In genomic region chr1:21022279-21023040, GRCh38 we compare ENCODE assay signal across 1 cellular context.
TF ChIP-seq lines count a peak whose summit lies in the region.

No MANE protein-coding gene starts in this region.

TF ChIP-seq in HepG2, 621 proteins besides CTCF, POLR2A, EP300 and RAD21 (continued from another document and continues in another):
- no peak for TF ChIP-seq TEAD2 (CRISPR knock-in tag; IDR thresholded peaks at IDR 0.05)
- no peak for TF ChIP-seq ZNF883 (CRISPR knock-in tag; IDR thresholded peaks at IDR 0.05; ENCODE audit: not compliant biosample characterization)
- TF ChIP-seq ZNF816 (CRISPR knock-in tag; IDR thresholded peaks at IDR 0.05; ENCODE audit: borderline replicate concordance) = no peak
- TF ChIP-seq MTF1 (CRISPR knock-in tag; IDR thresholded peaks at IDR 0.05) = no peak
- TF ChIP-seq YEATS2 (CRISPR knock-in tag; IDR thresholded peaks at IDR 0.05; ENCODE audit: borderline replicate concordance) = no peak; the same call in 1 of the 2 replicates
- no peak for TF ChIP-seq PLSCR1 (CRISPR knock-in tag; IDR thresholded peaks at IDR 0.05; ENCODE audit: borderline replicate concordance)
- TF ChIP-seq SRSF1 (optimal IDR thresholded peaks at IDR 0.05; ENCODE audit: low read depth, low read length) = no peak
- no peak for TF ChIP-seq BHLHE40 (IDR thresholded peaks at IDR 0.05; ENCODE audit: low read length)
- no peak for TF ChIP-seq ZNF670 (CRISPR knock-in tag; IDR thresholded peaks at IDR 0.05; ENCODE audit: borderline replicate concordance)
- TF ChIP-seq KAT8 (CRISPR knock-in tag; IDR thresholded peaks at IDR 0.05) = peak; percentile 71
- peak; percentile 96 for TF ChIP-seq NFE2 (CRISPR knock-in tag; IDR thresholded peaks at IDR 0.05)
- TF ChIP-seq ZNF615 (CRISPR knock-in tag; IDR thresholded peaks at IDR 0.05; ENCODE audit: borderline replicate concordance) = no peak
- TF ChIP-seq ZUFSP (CRISPR knock-in tag; IDR thresholded peaks at IDR 0.05; ENCODE audit: borderline replicate concordance) = no peak
- TF ChIP-seq FOSL1 (CRISPR knock-in tag; IDR thresholded peaks at IDR 0.05; ENCODE audit: borderline replicate concordance) = no peak; the same call in 1 of the 2 replicates
- no peak for TF ChIP-seq TAF1 (CRISPR knock-in tag; IDR thresholded peaks at IDR 0.05)
- no peak for TF ChIP-seq ZNF572 (CRISPR knock-in tag; IDR thresholded peaks at IDR 0.05)
- no peak for TF ChIP-seq ZNF879 (CRISPR knock-in tag; IDR thresholded peaks at IDR 0.05)
- TF ChIP-seq MIER3 (CRISPR knock-in tag; IDR thresholded peaks at IDR 0.05; ENCODE audit: borderline replicate concordance) = peak; percentile 71; the same call in 1 of the 2 replicates
- TF ChIP-seq ZMAT5 (CRISPR knock-in tag; IDR thresholded peaks at IDR 0.05; ENCODE audit: borderline replicate concordance, low read depth) = no peak
- TF ChIP-seq HOXA9 (CRISPR knock-in tag; IDR thresholded peaks at IDR 0.05; ENCODE audit: borderline replicate concordance) = no peak
- no peak for TF ChIP-seq NPAS2 (CRISPR knock-in tag; IDR thresholded peaks at IDR 0.05; ENCODE audit: borderline replicate concordance)
- TF ChIP-seq DNMT3B (CRISPR knock-in tag; conservative IDR thresholded peaks at IDR 0.05) = no peak; the same call in 1 of the 2 replicates
- TF ChIP-seq KDM2A (CRISPR knock-in tag; IDR thresholded peaks at IDR 0.05; ENCODE audit: borderline replicate concordance, low read depth) = no peak
- TF ChIP-seq MED13 (CRISPR knock-in tag; IDR thresholded peaks at IDR 0.05) = no peak
- TF ChIP-seq DRAP1 (CRISPR knock-in tag; IDR thresholded peaks at IDR 0.05) = peak; percentile 54
- TF ChIP-seq RARA (CRISPR knock-in tag; IDR thresholded peaks at IDR 0.05) = peak; percentile 60
- TF ChIP-seq ZNF350 (CRISPR knock-in tag; IDR thresholded peaks at IDR 0.05; ENCODE audit: borderline replicate concordance, low read depth) = no peak
- no peak for TF ChIP-seq ZNF570 (CRISPR knock-in tag; IDR thresholded peaks at IDR 0.05; ENCODE audit: borderline replicate concordance)
- no peak for TF ChIP-seq ZFP36 (IDR thresholded peaks at IDR 0.05; ENCODE audit: borderline replicate concordance, low read depth, low read length, partially characterized antibody)
- TF ChIP-seq SIX1 (CRISPR knock-in tag; IDR thresholded peaks at IDR 0.05; ENCODE audit: borderline replicate concordance) = peak; percentile 93; the same call in 1 of the 2 replicates
- no peak for TF ChIP-seq ZNF557 (CRISPR knock-in tag; IDR thresholded peaks at IDR 0.05)
- TF ChIP-seq ATF6 (CRISPR knock-in tag; conservative IDR thresholded peaks at IDR 0.05) = no peak
- TF ChIP-seq SRY (CRISPR knock-in tag; IDR thresholded peaks at IDR 0.05) = no peak
- TF ChIP-seq ZNF710 (CRISPR knock-in tag; IDR thresholded peaks at IDR 0.05; ENCODE audit: borderline replicate concordance) = no peak
- TF ChIP-seq ZNF337 (CRISPR knock-in tag; IDR thresholded peaks at IDR 0.05; ENCODE audit: borderline replicate concordance, low read depth) = no peak
- TF ChIP-seq MAF1 (CRISPR knock-in tag; IDR thresholded peaks at IDR 0.05; ENCODE audit: borderline replicate concordance) = no peak
- TF ChIP-seq ZNF251 (CRISPR knock-in tag; IDR thresholded peaks at IDR 0.05) = no peak
- no peak for TF ChIP-seq ZNF225 (CRISPR knock-in tag; IDR thresholded peaks at IDR 0.05)
- TF ChIP-seq GRHL1 (CRISPR knock-in tag; conservative IDR thresholded peaks at IDR 0.05) = no peak
- no peak for TF ChIP-seq ZNF256 (CRISPR knock-in tag; conservative IDR thresholded peaks at IDR 0.05)
- TF ChIP-seq ZNF468 (CRISPR knock-in tag; IDR thresholded peaks at IDR 0.05) = no peak
- TF ChIP-seq ASH2L (IDR thresholded peaks at IDR 0.05; ENCODE audit: insufficient read length, low read depth, low read length) = peak; percentile 64
- no peak for TF ChIP-seq AGO1 (IDR thresholded peaks at IDR 0.05; ENCODE audit: low read depth, low read length, poor library complexity, severe bottlenecking)
- TF ChIP-seq HNF4G (IDR thresholded peaks at IDR 0.05; ENCODE audit: borderline replicate concordance, low read depth, low read length) = no peak
- no peak for TF ChIP-seq HNF4G (CRISPR knock-in tag; IDR thresholded peaks at IDR 0.05; ENCODE audit: borderline replicate concordance, low read depth)
- TF ChIP-seq BORCS8-MEF2B (CRISPR knock-in tag; IDR thresholded peaks at IDR 0.05) = no peak
- no peak for TF ChIP-seq ATRX (CRISPR knock-in tag; IDR thresholded peaks at IDR 0.05; ENCODE audit: borderline replicate concordance)
- TF ChIP-seq SNAPC4 (CRISPR knock-in tag; IDR thresholded peaks at IDR 0.05) = no peak
- no peak for TF ChIP-seq ISX (CRISPR knock-in tag; conservative IDR thresholded peaks at IDR 0.05)
- TF ChIP-seq, protein P1, sequence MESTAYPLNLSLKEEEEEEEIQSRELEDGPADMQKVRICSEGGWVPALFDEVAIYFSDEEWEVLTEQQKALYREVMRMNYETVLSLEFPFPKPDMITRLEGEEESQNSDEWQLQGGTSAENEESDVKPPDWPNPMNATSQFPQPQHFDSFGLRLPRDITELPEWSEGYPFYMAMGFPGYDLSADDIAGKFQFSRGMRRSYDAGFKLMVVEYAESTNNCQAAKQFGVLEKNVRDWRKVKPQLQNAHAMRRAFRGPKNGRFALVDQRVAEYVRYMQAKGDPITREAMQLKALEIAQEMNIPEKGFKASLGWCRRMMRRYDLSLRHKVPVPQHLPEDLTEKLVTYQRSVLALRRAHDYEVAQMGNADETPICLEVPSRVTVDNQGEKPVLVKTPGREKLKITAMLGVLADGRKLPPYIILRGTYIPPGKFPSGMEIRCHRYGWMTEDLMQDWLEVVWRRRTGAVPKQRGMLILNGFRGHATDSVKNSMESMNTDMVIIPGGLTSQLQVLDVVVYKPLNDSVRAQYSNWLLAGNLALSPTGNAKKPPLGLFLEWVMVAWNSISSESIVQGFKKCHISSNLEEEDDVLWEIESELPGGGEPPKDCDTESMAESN (CRISPR knock-in tag; conservative IDR thresholded peaks at IDR 0.05) = no peak
- TF ChIP-seq ZNF549 (CRISPR knock-in tag; IDR thresholded peaks at IDR 0.05) = no peak
- TF ChIP-seq, protein P2, sequence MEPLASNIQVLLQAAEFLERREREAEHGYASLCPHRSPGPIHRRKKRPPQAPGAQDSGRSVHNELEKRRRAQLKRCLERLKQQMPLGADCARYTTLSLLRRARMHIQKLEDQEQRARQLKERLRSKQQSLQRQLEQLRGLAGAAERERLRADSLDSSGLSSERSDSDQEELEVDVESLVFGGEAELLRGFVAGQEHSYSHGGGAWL (CRISPR knock-in tag; IDR thresholded peaks at IDR 0.05) = no peak
- no peak for TF ChIP-seq PHB2 (IDR thresholded peaks at IDR 0.05; ENCODE audit: partially characterized antibody)
- peak; percentile 43; the same call in 1 of the 2 replicates for TF ChIP-seq ZNF292 (CRISPR knock-in tag; IDR thresholded peaks at IDR 0.05; ENCODE audit: borderline replicate concordance, low read depth)
- no peak for TF ChIP-seq MBD4 (IDR thresholded peaks at IDR 0.05; ENCODE audit: borderline replicate concordance, low read length)
- no peak for TF ChIP-seq KDM4B (CRISPR knock-in tag; IDR thresholded peaks at IDR 0.05)
